8 cellular contexts compared by ENCODE assay signal in the genomic region with DNA sequence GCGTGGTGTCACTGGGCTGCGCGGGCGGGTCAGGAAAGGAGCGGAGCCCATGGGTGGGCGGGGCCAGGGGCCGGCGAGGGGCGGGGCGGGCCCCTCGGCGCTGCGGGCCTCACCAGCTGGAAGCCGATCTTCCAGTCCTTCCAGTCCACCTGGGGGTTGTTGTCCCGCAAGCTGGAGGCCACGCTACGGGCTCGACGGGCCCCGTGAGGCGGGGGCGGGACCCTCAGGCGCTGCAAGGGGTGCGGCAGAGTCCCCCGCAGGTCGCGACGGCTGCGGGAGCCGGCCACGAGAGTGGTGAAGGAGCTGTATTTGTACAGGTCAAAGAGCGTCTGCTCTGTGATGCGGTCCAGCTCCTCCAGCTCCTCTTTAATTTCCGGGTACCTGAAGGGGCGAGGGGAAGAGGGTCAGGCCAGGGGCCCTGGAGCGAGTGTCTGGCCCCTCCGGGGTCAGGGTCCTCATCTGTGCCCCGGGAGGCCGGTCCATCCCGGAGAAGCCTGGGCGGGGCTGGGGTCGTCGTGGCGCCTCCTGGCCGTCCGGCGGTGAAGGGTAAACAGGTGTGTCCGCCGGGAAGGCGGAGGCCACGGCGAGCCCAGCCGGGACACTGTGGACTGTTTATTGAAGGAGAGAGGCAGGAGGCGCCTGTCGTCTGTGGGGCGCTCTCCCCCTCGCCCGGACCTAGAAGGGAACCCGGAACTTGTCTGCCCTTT. TPM values are rescaled to one million over a fixed set of nuclear protein-coding genes. Genes with fewer than 3 reads are reported as not detected.
DNase-seq lines count a peak whose midpoint lies in the region; ATAC-seq, FAIRE-seq and TF ChIP-seq lines count a peak whose summit lies in the region.

No MANE protein-coding gene starts in this region.

- no peak overlapping the region for H2AFZ ChIP-seq in DND-41 (ENCODE audit: low read depth, low read length)

- peaks cover 27 to 39% (median 31%) of the 10 kb centered on the region in 3 donors for H3K27me3 Mint-ChIP-seq in naive B cell

- H3K4me3 Mint-ChIP-seq in naive B cell, result peak overlapping the region; percentile 10 to 75 (median 70)

- ATAC-seq in DND-41 (ENCODE audit: insufficient read depth, low read depth), result peak; percentile 53; the same call in 1 of the 3 replicates
- ATAC-seq in naive B cell (ENCODE audit: low read depth in 2 of 2), result peak; percentile 70 to 72

- H3K36me3 ChIP-seq in DND-41 (ENCODE audit: insufficient read depth, low read length), result no peaks in the 10 kb centered on the region
- H3K36me3 ChIP-seq in stomach, result peaks cover 0 to 20% (median 10%) of the 10 kb centered on the region in 4 donors

- H3K27ac ChIP-seq in DND-41 (ENCODE audit: low read length) (no peak overlapping the region), epithelial cell of prostate (peak overlapping the region; percentile 75), stomach (peak overlapping the region; percentile 90 to 98 (median 94))

- no peak for TF ChIP-seq POLR2A in stomach (IDR thresholded peaks at IDR 0.05)

- no peaks in the 10 kb centered on the region for H4K20me1 ChIP-seq in DND-41 (ENCODE audit: insufficient read depth, low read length)

- no peaks in the 10 kb centered on the region for H3K79me2 ChIP-seq in DND-41 (ENCODE audit: insufficient read depth, low read length)

- TF ChIP-seq CTCF in DND-41 (IDR thresholded peaks at IDR 0.05; ENCODE audit: borderline replicate concordance, extremely low read depth, low read length, poor library complexity, severe bottlenecking) (no peak), stomach (IDR thresholded peaks at IDR 0.05) (no peak)

- 1 to 6% (median 2%) methylated on average over 25 to 59 of the region's 59 CpGs for WGBS in stomach, 5 donors

- FAIRE-seq in RCC 7860 (lab: Jason Lieb, UNC), result no peak

- H3K4me3 ChIP-seq in DND-41 (ENCODE audit: low read depth in 1 of 2, low read length in 2 of 2) (no peak overlapping the region), stomach (peak overlapping the region; percentile 44 to 59 (median 56))

- no peak overlapping the region for H3K9ac ChIP-seq in DND-41 (ENCODE audit: low read depth, low read length)

- H3K4me1 ChIP-seq in DND-41 (ENCODE audit: insufficient read depth, low read length), result no peaks in the 10 kb centered on the region
- peaks cover 24 to 60% (median 45%) of the 10 kb centered on the region in 4 donors for H3K4me1 ChIP-seq in stomach

- H3K36me3 Mint-ChIP-seq in naive B cell, result no peaks in the 10 kb centered on the region

- H3K4me2 ChIP-seq in DND-41 (ENCODE audit: insufficient read depth, low read length), result peak overlapping the region; percentile 25; the same call in 1 of the 2 replicates

- H3K4me1 Mint-ChIP-seq in naive B cell, result peaks cover 12 to 22% (median 21%) of the 10 kb centered on the region in 3 donors

- intact Hi-C loops in stomach (cut with DNase I; ENCODE audit: low total_unique reads), result no loop called here

- H3K9me3 Mint-ChIP-seq in naive B cell, result peaks cover 0 to 6% (median 0%) of the 10 kb centered on the region in 7 donors

- H3K9me3 ChIP-seq in DND-41 (ENCODE audit: insufficient read depth, low read length, severe bottlenecking), result no peaks in the 10 kb centered on the region
- H3K9me3 ChIP-seq in stomach, result no peaks in the 10 kb centered on the region

- no peak for TF ChIP-seq EP300 in stomach (IDR thresholded peaks at IDR 0.05)

- H3K27me3 ChIP-seq in DND-41 (ENCODE audit: insufficient read depth, low read length, poor library complexity), result no peaks in the 10 kb centered on the region
- H3K27me3 ChIP-seq in stomach, result no peaks in the 10 kb centered on the region

- H3K27ac Mint-ChIP-seq in naive B cell, result no peak overlapping the region

- peak; percentile 36 for DNase-seq in DND-41
- peak; percentile 53 for DNase-seq in NCI-H526 treated with DMSO at 0.1 percent for 48 hours (lab: John Stamatoyannopoulos, UW)
- DNase-seq in activated T-cell treated with anti-CD3 and anti-CD28 coated beads for 4 hours, result peak; percentile 59
- no peak for DNase-seq in epithelial cell of prostate (ENCODE audit: low read depth, low spot score)
- no peak for DNase-seq in naive B cell
- peak; percentile 84 for DNase-seq in stomach
- DNase-seq in RCC 7860 (ENCODE audit: low spot score), result no peak
- no peak for DNase-seq in kidney glomerular epithelial cell (lab: John Stamatoyannopoulos, UW)

RNA-seq across cellular contexts. Expression of a gene that starts 11.9 kb away (rescaled TPM):
- not detected for polyA plus RNA-seq in naive B cell (ENCODE audit: low read depth in 6 of 6)
- total RNA-seq in stomach, result 100 to 1,000 TPM in 4 of 5 donors, 10 to 100 TPM in 1; 63.3 to 486 (median 277) TPM
- 10 to 100 TPM; 16.6 to 98.0 (median 47.5) TPM for polyA plus RNA-seq in stomach

RNA-seq across cellular contexts. Expression of a gene that starts 20.5 kb away (rescaled TPM):
- polyA plus RNA-seq in naive B cell (ENCODE audit: low read depth in 6 of 6) (under 1 TPM in 3 of 6 donors, not detected in 3; 0.20 to 0.90 (median 0.22) TPM), stomach (10 to 100 TPM; 47.3 to 76.3 (median 48.3) TPM)
- total RNA-seq in stomach, result 100 to 1,000 TPM in 3 of 5 donors, 10 to 100 TPM in 2; 27.5 to 471 (median 126) TPM

RNA-seq across cellular contexts. Expression of a gene that starts 21.6 kb away (rescaled TPM):
- polyA plus RNA-seq in naive B cell (ENCODE audit: low read depth in 6 of 6), result 1 to 10 TPM in 2 of 6 donors, under 1 TPM in 2, not detected in 2; 0.34 to 1.8 (median 1.0) TPM
- total RNA-seq in stomach, result 100 to 1,000 TPM in 4 of 5 donors, 10 to 100 TPM in 1; 91.6 to 432 (median 152) TPM
- polyA plus RNA-seq in stomach, result 10 to 100 TPM; 35.2 to 64.4 (median 38.5) TPM

RNA-seq across cellular contexts. Expression of a gene that starts 53.0 kb away (rescaled TPM):
- not detected for polyA plus RNA-seq in naive B cell (ENCODE audit: low read depth in 6 of 6)
- 100 to 1,000 TPM in 1 of 5 donors, 10 to 100 TPM in 3, 1 to 10 TPM in 1; 6.4 to 101 (median 16.2) TPM for total RNA-seq in stomach
- 10 to 100 TPM in 2 of 3 donors, 1 to 10 TPM in 1; 5.9 to 32.3 (median 27.0) TPM for polyA plus RNA-seq in stomach

Comparison
In these comparisons a context has a peak if more than half of its experiments do, and no peak if none do; other contexts are left out.
1. DNase-seq: peak in DND-41 (single experiment), NCI-H526 treated with DMSO at 0.1 percent for 48 hours (single experiment), activated T-cell treated with anti-CD3 and anti-CD28 coated beads for 4 hours (single experiment) and stomach (single experiment); none in epithelial cell of prostate (single experiment), naive B cell (single experiment), RCC 7860 (single experiment) and kidney glomerular epithelial cell (single experiment).
2. H3K4me3 ChIP-seq: peak in stomach (4 of 4); none in DND-41 (0 of 2).
3. RNA of a gene that starts 11.9 kb away (polyA plus RNA-seq): 16.6 to 98.0 TPM in stomach; not detected in naive B cell; every median in the first group is over 10 times any median in the second.
4. RNA of a gene that starts 20.5 kb away (polyA plus RNA-seq): 47.3 to 76.3 TPM in stomach; 0.20 to 0.90 TPM in naive B cell; every median in the first group is over 10 times any median in the second.
5. RNA of a gene that starts 21.6 kb away (polyA plus RNA-seq): 35.2 to 64.4 TPM in stomach; 0.34 to 1.8 TPM in naive B cell; every median in the first group is over 10 times any median in the second.